ENCODE assay signal across 8 cellular contexts in genomic region chr4:83034630-83035494, GRCh38.
DNase-seq lines count a peak whose midpoint lies in the region; ATAC-seq lines count a peak whose summit lies in the region.

TSS of gene COPS4 (plus strand) at chr4:83035183. CDS start at chr4:83035225, 42 bp downstream.

- ATAC-seq in GM19043 (IDR thresholded peaks at IDR 0.05; ENCODE audit: low read depth, unreplicated experiment) (peak; percentile 99), HG03378 (IDR thresholded peaks at IDR 0.05; ENCODE audit: unreplicated experiment) (peak; percentile 99)
- ATAC-seq in activated CD4-positive, CD25-positive, alpha-beta regulatory T cell treated with anti-CD3 and anti-CD28 coated beads, Interleukin-2, amount 50 U/mL, for 24 hours = peak; percentile 98 to 99

- DNase-seq in AG20443 (ENCODE audit: low spot score) (peak; percentile 97), NCI-H446 treated with DMSO at 0.1 percent for 48 hours (lab: John Stamatoyannopoulos, UW) (peak; percentile 98), cerebellar cortex (ENCODE audit: low spot score) (peak; percentile 100), iris pigment epithelial cell (ENCODE audit: low read depth) (peak; percentile 100)
- peak; percentile 88 to 91 for DNase-seq in stimulated activated CD4-positive, alpha-beta T cell treated with anti-CD3 and anti-CD28 coated beads, Interleukin-12 subunit alpha, Interleukin-12 subunit beta, amount 100 ng/mL, for 24 hours (ENCODE audit: low read depth in 2 of 2)

Comparison
In these comparisons a context has a peak if more than half of its experiments do, and no peak if none do; other contexts are left out.
1. Peak in every context shown above with its lines: DNase-seq and ATAC-seq.